1 cellular context compared by ENCODE assay signal in genomic region chr1:1156140-1157032, GRCh38.
TF ChIP-seq lines count a peak whose summit lies in the region.

No MANE protein-coding gene starts in this region.

TF ChIP-seq in H1, 55 proteins besides CTCF, POLR2A, EP300 and RAD21:
- TF ChIP-seq TAF7 (optimal IDR thresholded peaks at IDR 0.05; ENCODE audit: borderline replicate concordance, low read depth, low read length) = no peak
- no peak for TF ChIP-seq TCF12 (IDR thresholded peaks at IDR 0.05; ENCODE audit: low read depth, low read length)
- TF ChIP-seq MAX (IDR thresholded peaks at IDR 0.05) = no peak
- no peak for TF ChIP-seq KDM1A (IDR thresholded peaks at IDR 0.05; ENCODE audit: borderline replicate concordance, low read length)
- no peak for TF ChIP-seq CBX5 (IDR thresholded peaks at IDR 0.05; ENCODE audit: low read depth, low read length)
- no peak for TF ChIP-seq GTF2F1 (IDR thresholded peaks at IDR 0.05; ENCODE audit: borderline replicate concordance, low read depth, low read length)
- TF ChIP-seq ATF2 (IDR thresholded peaks at IDR 0.05; ENCODE audit: low read length) = no peak
- TF ChIP-seq EZH2 (IDR thresholded peaks at IDR 0.05; ENCODE audit: low read depth, low read length, severe bottlenecking) = no peak
- no peak for TF ChIP-seq POU5F1 (IDR thresholded peaks at IDR 0.05; ENCODE audit: low read depth, low read length)
- no peak for TF ChIP-seq RFX5 (IDR thresholded peaks at IDR 0.05; ENCODE audit: borderline replicate concordance, low read depth, low read length)
- no peak for TF ChIP-seq SRF (IDR thresholded peaks at IDR 0.05; ENCODE audit: low read depth, low read length)
- no peak for TF ChIP-seq JUN (IDR thresholded peaks at IDR 0.05; ENCODE audit: low read depth, low read length)
- no peak for TF ChIP-seq SP1 (IDR thresholded peaks at IDR 0.05; ENCODE audit: low read depth, low read length)
